Comparison of ENCODE assay signal across 27 cellular contexts in the genomic region with DNA sequence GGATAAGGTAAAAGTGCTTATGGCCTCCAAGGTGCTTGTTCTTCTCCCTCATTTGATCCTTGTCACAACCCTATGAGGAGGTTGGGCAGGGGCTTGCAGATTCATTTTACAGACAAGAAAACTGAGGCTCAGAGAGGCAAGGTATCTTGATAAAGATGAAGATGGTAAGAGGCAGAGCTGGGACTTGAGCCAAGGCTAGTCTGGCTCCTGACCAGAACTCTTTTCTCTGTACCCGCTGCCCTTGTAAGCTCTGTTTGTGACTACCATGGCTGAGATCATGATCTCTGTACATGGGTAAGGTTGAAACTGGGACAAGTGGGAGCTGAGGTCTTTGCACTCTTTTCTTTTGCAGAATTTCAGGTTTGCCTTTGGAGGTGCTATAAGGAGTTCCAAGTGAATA.
"Had no signal": no experiment of that assay in that cellular context is flagged by ENCODE, and none has a peak within 500 bp of the region (broad histone marks: within the 10 kb centered on the region; RNA-seq: fewer than 3 reads in every experiment).

No MANE protein-coding gene starts in this region.

- H3K4me1 ChIP-seq: vagina had no signal

- H3K4me3 ChIP-seq: lung, mucosa of descending colon, ovary, skin epidermis, thyroid gland, upper lobe of left lung, vagina had no signal

- H3K9me3 ChIP-seq: mucosa of descending colon, ovary, thyroid gland, upper lobe of left lung, vagina had no signal

- DNase-seq: activated CD4-positive, alpha-beta memory T cell treated with anti-CD3 and anti-CD28 coated beads for 36 hours; activated CD4-positive, alpha-beta T cell treated with anti-CD3 and anti-CD28 coated beads, Interleukin-2, amount 10 ng/mL, durations not matched to agents 24 days and 14 days; activated CD4-positive, CD25-positive, alpha-beta regulatory T cell treated with anti-CD3 and anti-CD28 coated beads, Interleukin-2, amount 50 U/mL, for 72 hours; activated CD8-positive, alpha-beta memory T cell treated with anti-CD3 and anti-CD28 coated beads, Interleukin-2, amount 50 U/mL, for 4 hours; activated gamma-delta T cell; activated naive CD4-positive, alpha-beta T cell treated with anti-CD3 and anti-CD28 coated beads, Interleukin-2, amount 50 U/mL, for 16 hours; activated naive CD8-positive, alpha-beta T cell treated with anti-CD3 and anti-CD28 coated beads, Interleukin-2, amount 50 U/mL, for 24 hours; activated T-cell treated with anti-CD3 and anti-CD28 coated beads, Interleukin-2, amount 50 U/mL, for 1 hour; effector memory CD4-positive, alpha-beta T cell; head of caudate nucleus; hypothalamus; kidney glomerular epithelial cell; mucosa of descending colon; ovary; stimulated activated CD4-positive, alpha-beta T cell treated with anti-CD3 and anti-CD28 coated beads, Interleukin-12 subunit alpha, Interleukin-12 subunit beta, amount 100 ng/mL, for 4 hours; stimulated activated CD4-positive, alpha-beta T cell treated with anti-CD3 and anti-CD28 coated beads, Interleukin-4, amount 100 ng/mL, for 1 hour; stimulated activated naive CD8-positive, alpha-beta T cell treated with anti-CD3 and anti-CD28 coated beads, Interleukin-15, amount 100 ng/mL, for 72 hours; SW 1271; T1000; thyroid gland; upper lobe of left lung; WERI-Rb-1 had no signal

- ATAC-seq: activated naive CD8-positive, alpha-beta T cell treated with anti-CD3 and anti-CD28 coated beads, Interleukin-2, amount 50 U/mL, for 24 hours; left lobe of liver; mucosa of descending colon; sciatic nerve; stimulated activated naive CD8-positive, alpha-beta T cell treated with anti-CD3 and anti-CD28 coated beads, Interleukin-15, amount 100 ng/mL, for 72 hours had no signal

- H3K27me3 ChIP-seq: ovary, thyroid gland, upper lobe of left lung, vagina had no signal

- H3K36me3 ChIP-seq: ovary, thyroid gland, upper lobe of left lung, vagina, WERI-Rb-1 had no signal

- H3K27ac ChIP-seq: ovary, skin epidermis, thyroid gland, upper lobe of left lung, vagina, WERI-Rb-1 had no signal
